ENCODE assay signal across 21 cellular contexts in the genomic region with DNA sequence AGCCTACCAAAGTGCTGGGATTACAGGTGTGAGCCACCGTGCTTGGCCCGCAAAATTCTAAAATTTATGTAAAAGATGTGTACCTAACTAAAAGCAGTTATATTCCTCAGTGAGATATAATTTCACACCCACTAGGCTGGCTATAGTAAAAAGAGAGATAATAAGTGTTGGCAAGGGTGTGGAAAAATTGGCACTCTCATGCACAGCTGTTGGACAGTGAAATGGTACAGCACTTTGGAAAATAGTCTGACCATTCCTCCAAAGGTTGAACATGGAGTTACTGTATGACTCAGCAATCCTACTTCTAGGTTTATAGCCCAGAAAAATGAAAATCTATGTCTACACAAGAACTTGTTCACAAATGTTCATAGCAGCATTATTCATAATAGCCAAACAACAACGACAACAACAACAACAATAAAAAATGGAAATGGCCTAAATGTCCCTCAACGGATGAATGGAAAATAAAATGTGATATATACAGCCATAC. TPM values are rescaled to one million over a fixed set of nuclear protein-coding genes. Genes with fewer than 3 reads are reported as not detected.
DNase-seq lines count a peak whose midpoint lies in the region; ATAC-seq, FAIRE-seq and TF ChIP-seq lines count a peak whose summit lies in the region.
"Had no signal": no experiment of that assay in that cellular context is flagged by ENCODE, and none has a peak within 500 bp of the region (broad histone marks: within the 10 kb centered on the region; RNA-seq: fewer than 3 reads in every experiment).

No MANE protein-coding gene starts in this region.

- in situ Hi-C loops in HepG2 (cut with HindIII; ENCODE audit: extremely low pct_ligation_motif_present, low pct_unique_long_range_greater_than_20kb): loop anchor here (25.0 kb wide), 2 partner anchors 411 to 636 kb away; partner anchors contain the start of genes NRM and PPP1R18

- no peaks in the 10 kb centered on the region for H3K79me2 ChIP-seq in HepG2 (ENCODE audit: insufficient read depth, low read length)

- intact Hi-C loops in HepG2 (cut with micrococcal nuclease; ENCODE audit: unreplicated experiment): no loop called here
- intact Hi-C loops in right lobe of liver (cut with DNase I): no loop called here

- H3K27ac ChIP-seq in HepG2 (ENCODE audit: extremely low read length, insufficient read depth, low read length) (no peak overlapping the region), right lobe of liver (no peak overlapping the region)
- H3K27ac ChIP-seq: 22Rv1, BLaER1 had no signal

- peak; percentile 28 for FAIRE-seq in HepG2 (lab: Jason Lieb, UNC)
- FAIRE-seq: GM12892, GM18507 had no signal

- TF ChIP-seq RAD21 in HepG2 (CRISPR knock-in tag; IDR thresholded peaks at IDR 0.05): no peak

- H3K4me1 ChIP-seq in HepG2 (ENCODE audit: insufficient read depth, low read length) (peaks cover 30% of the 10 kb centered on the region), right lobe of liver (no peaks in the 10 kb centered on the region)

- TF ChIP-seq EP300 in HepG2 (IDR thresholded peaks at IDR 0.05; ENCODE audit: low read depth in 2 of 2, low read length in 2 of 2) (no peak), HepG2 (CRISPR knock-in tag; IDR thresholded peaks at IDR 0.05; ENCODE audit: borderline replicate concordance) (no peak)

- no peaks in the 10 kb centered on the region for H4K20me1 ChIP-seq in HepG2 (ENCODE audit: insufficient read depth, low read length)
- H4K20me1 ChIP-seq: BLaER1 had no signal

- H3K36me3 ChIP-seq in HepG2 (replicated peaks in 1 of 2; ENCODE audit: control insufficient read depth in 1 of 2, insufficient read depth in 2 of 2, low read length in 2 of 2): no peaks in the 10 kb centered on the region
- H3K36me3 ChIP-seq in right lobe of liver: no peaks in the 10 kb centered on the region
- H3K36me3 ChIP-seq: BLaER1 had no signal

- H3K9ac ChIP-seq in HepG2 (ENCODE audit: insufficient read depth, low read depth, low read length): no peak overlapping the region
- H3K9ac ChIP-seq: BLaER1 had no signal

- BruUV-seq in HepG2 (replicated peaks; lab: Mats Ljungman, UMichigan): no TSS peak

- no peak for ATAC-seq in HepG2
- no peak for ATAC-seq in right lobe of liver

- TF ChIP-seq POLR2A in HepG2 (IDR thresholded peaks at IDR 0.05; ENCODE audit: insufficient read depth in 1 of 2, low read depth in 2 of 2, low read length in 2 of 2): no peak
- TF ChIP-seq POLR2A in right lobe of liver (IDR thresholded peaks at IDR 0.05): no peak

- CTCF ChIA-PET in HepG2 (lab: Yijun Ruan, JAX; ENCODE audit: low intra/inter-chr PET ratio, low total read pairs): no interaction called here

- H3K4me3 ChIP-seq in HepG2 (replicated peaks in 1 of 3; ENCODE audit: insufficient read depth in 1 of 3, low read depth in 2 of 3, low read length in 3 of 3) (no peak overlapping the region), right lobe of liver (no peak overlapping the region)
- H3K4me3 ChIP-seq: BLaER1 had no signal

- WGBS in HepG2 (ENCODE audit: low lambda C conversion rate): 64% methylated on average over 4 of the region's 4 CpGs
- WGBS in right lobe of liver (ENCODE audit: insufficient coverage, low coverage, low lambda C conversion rate, missing lambda C conversion rate): 93% methylated on average over 4 of the region's 4 CpGs

- TF ChIP-seq CTCF in HepG2 (CRISPR knock-in tag; IDR thresholded peaks at IDR 0.05) (no peak), right lobe of liver (IDR thresholded peaks at IDR 0.05) (no peak)

- H3K27me3 ChIP-seq in HepG2 (ENCODE audit: control insufficient read depth in 1 of 2, insufficient read depth in 2 of 2, low read length in 2 of 2): no peaks in the 10 kb centered on the region
- no peaks in the 10 kb centered on the region for H3K27me3 ChIP-seq in right lobe of liver
- H3K27me3 ChIP-seq: BLaER1 had no signal

- DNase-seq in HepG2 (ENCODE audit: low spot score) (no peak), right lobe of liver (no peak), fibroblast of peridontal ligament (ENCODE audit: extremely low read depth) (peak; percentile 8), mesenteric fat pad (ENCODE audit: low spot score) (no peak), NCI-H1417 (lab: John Stamatoyannopoulos, UW) (no peak)
- DNase-seq: CD4-positive, alpha-beta memory T cell; DMS153; DMS79; GDM1; GOT3; H7; KBM-7 had no signal

- no peak overlapping the region for H3K4me2 ChIP-seq in HepG2 (ENCODE audit: low read depth, low read length)
- H3K4me2 ChIP-seq: BLaER1 had no signal

- H3K9me3 ChIP-seq in HepG2 (ENCODE audit: low read length) (no peaks in the 10 kb centered on the region), right lobe of liver (no peaks in the 10 kb centered on the region)
- H3K9me3 ChIP-seq: BLaER1 had no signal

- H2AFZ ChIP-seq in HepG2 (ENCODE audit: low read length): no peak overlapping the region

- POLR2A ChIA-PET in HepG2 (lab: Yijun Ruan, JAX): no interaction called here

RNA-seq across cellular contexts. Expression of gene C6orf15, which starts 13.9 kb away (rescaled TPM):
- total RNA-seq in HepG2 (2016; rRNA removed; fragmentation: Illumina TruSeq; extraction: Trizol) (not detected in 2 replicates), right lobe of liver (not detected), mesenteric fat pad (not detected)
- total RNA-seq in HepG2 (2016; cell fraction: cytosol; rRNA removed; fragmentation: Illumina TruSeq; extraction: Trizol; ENCODE audit: low read depth): not detected in 2 replicates
- not detected in 2 replicates for total RNA-seq in HepG2 (2016; cell fraction: insoluble cytoplasmic fraction; rRNA removed; fragmentation: Illumina TruSeq; extraction: Trizol)
- total RNA-seq in HepG2 (2016; cell fraction: membrane; rRNA removed; fragmentation: Illumina TruSeq; extraction: Trizol): not detected in 2 replicates
- not detected in 2 replicates for total RNA-seq in HepG2 (2016; cell fraction: nucleus; rRNA removed; fragmentation: Illumina TruSeq; extraction: Trizol)
- not detected in 2 replicates for polyA plus RNA-seq in HepG2 (2011; rRNA removed)
- polyA plus RNA-seq in HepG2 (2011; cell fraction: cytosol; rRNA removed): not detected in 2 replicates
- not detected in 2 replicates for polyA plus RNA-seq in HepG2 (2011; cell fraction: nucleus; rRNA removed)
- not detected in 2 replicates for polyA plus RNA-seq in HepG2 (2012)
- polyA plus RNA-seq in HepG2 (2016; cell fraction: cytosol; fragmentation: Illumina TruSeq; extraction: Trizol; ENCODE audit: low read depth): not detected in 2 replicates
- not detected in 2 replicates for polyA plus RNA-seq in HepG2 (2016; cell fraction: insoluble cytoplasmic fraction; fragmentation: Illumina TruSeq; extraction: Trizol; ENCODE audit: low read depth)
- not detected in 2 replicates for polyA plus RNA-seq in HepG2 (2016; cell fraction: membrane; fragmentation: Illumina TruSeq; extraction: Trizol; ENCODE audit: low read depth)
- not detected in 2 replicates for polyA plus RNA-seq in HepG2 (2016; cell fraction: nucleus; fragmentation: Illumina TruSeq; extraction: Trizol; ENCODE audit: insufficient read depth, low read depth)
- not detected in 2 replicates for polyA minus RNA-seq in HepG2 (2011; rRNA and poly(A)+ RNA removed; ENCODE audit: low replicate concordance)
- polyA minus RNA-seq in HepG2 (2011; cell fraction: cytosol; rRNA and poly(A)+ RNA removed): not detected in 2 replicates
- not detected in 2 replicates for polyA minus RNA-seq in HepG2 (2011; cell fraction: nucleus; rRNA and poly(A)+ RNA removed)
- total RNA-seq: A673; CD4-positive, alpha-beta memory T cell; Daoy; H7 had no signal
- polyA plus RNA-seq: AG04450; CD14-positive monocyte; CD4-positive, alpha-beta memory T cell had no signal

RNA-seq across cellular contexts. Expression of gene PSORS1C1, which starts 16.1 kb away (rescaled TPM):
- 0.02 TPM in 1 of 2 replicates, not detected in the other for total RNA-seq in HepG2 (2016; rRNA removed; fragmentation: Illumina TruSeq; extraction: Trizol)
- not detected in 2 replicates for total RNA-seq in HepG2 (2016; cell fraction: cytosol; rRNA removed; fragmentation: Illumina TruSeq; extraction: Trizol; ENCODE audit: low read depth)
- not detected in 2 replicates for total RNA-seq in HepG2 (2016; cell fraction: insoluble cytoplasmic fraction; rRNA removed; fragmentation: Illumina TruSeq; extraction: Trizol)
- not detected in 2 replicates for total RNA-seq in HepG2 (2016; cell fraction: membrane; rRNA removed; fragmentation: Illumina TruSeq; extraction: Trizol)
- total RNA-seq in HepG2 (2016; cell fraction: nucleus; rRNA removed; fragmentation: Illumina TruSeq; extraction: Trizol): not detected in 2 replicates
- 0.01 and 0.24 TPM in 2 replicates for polyA plus RNA-seq in HepG2 (2011; rRNA removed)
- polyA plus RNA-seq in HepG2 (2011; cell fraction: cytosol; rRNA removed): not detected in 2 replicates
- 0.12 and 0.23 TPM in 2 replicates for polyA plus RNA-seq in HepG2 (2011; cell fraction: nucleus; rRNA removed)
- polyA plus RNA-seq in HepG2 (2012): not detected in 2 replicates
- polyA plus RNA-seq in HepG2 (2016; cell fraction: cytosol; fragmentation: Illumina TruSeq; extraction: Trizol; ENCODE audit: low read depth): not detected in 2 replicates
- polyA plus RNA-seq in HepG2 (2016; cell fraction: insoluble cytoplasmic fraction; fragmentation: Illumina TruSeq; extraction: Trizol; ENCODE audit: low read depth): not detected in 2 replicates
- polyA plus RNA-seq in HepG2 (2016; cell fraction: membrane; fragmentation: Illumina TruSeq; extraction: Trizol; ENCODE audit: low read depth): not detected in 2 replicates
- not detected in 2 replicates for polyA plus RNA-seq in HepG2 (2016; cell fraction: nucleus; fragmentation: Illumina TruSeq; extraction: Trizol; ENCODE audit: insufficient read depth, low read depth)
- 13.6 TPM in 1 of 2 replicates, not detected in the other for polyA minus RNA-seq in HepG2 (2011; rRNA and poly(A)+ RNA removed; ENCODE audit: low replicate concordance)
- polyA minus RNA-seq in HepG2 (2011; cell fraction: cytosol; rRNA and poly(A)+ RNA removed): not detected in 2 replicates
- 0.13 and 0.25 TPM in 2 replicates for polyA minus RNA-seq in HepG2 (2011; cell fraction: nucleus; rRNA and poly(A)+ RNA removed)
- total RNA-seq in right lobe of liver: under 1 TPM in 2 of 6 experiments, not detected in 4; 0.07 to 0.42 TPM
- 0.45 TPM for total RNA-seq in mesenteric fat pad
- total RNA-seq: A673; CD4-positive, alpha-beta memory T cell had no signal
- polyA plus RNA-seq: CD14-positive monocyte had no signal

RNA-seq across cellular contexts. Expression of gene CDSN, which starts 21.8 kb away (rescaled TPM):
- total RNA-seq in HepG2 (2016; rRNA removed; fragmentation: Illumina TruSeq; extraction: Trizol): not detected in 2 replicates
- not detected in 2 replicates for total RNA-seq in HepG2 (2016; cell fraction: cytosol; rRNA removed; fragmentation: Illumina TruSeq; extraction: Trizol; ENCODE audit: low read depth)
- total RNA-seq in HepG2 (2016; cell fraction: insoluble cytoplasmic fraction; rRNA removed; fragmentation: Illumina TruSeq; extraction: Trizol): not detected in 2 replicates
- total RNA-seq in HepG2 (2016; cell fraction: membrane; rRNA removed; fragmentation: Illumina TruSeq; extraction: Trizol): not detected in 2 replicates
- total RNA-seq in HepG2 (2016; cell fraction: nucleus; rRNA removed; fragmentation: Illumina TruSeq; extraction: Trizol): not detected in 2 replicates
- not detected in 2 replicates for polyA plus RNA-seq in HepG2 (2011; rRNA removed)
- polyA plus RNA-seq in HepG2 (2011; cell fraction: cytosol; rRNA removed): not detected in 2 replicates
- polyA plus RNA-seq in HepG2 (2011; cell fraction: nucleus; rRNA removed): not detected in 2 replicates
- not detected in 2 replicates for polyA plus RNA-seq in HepG2 (2012)
- not detected in 2 replicates for polyA plus RNA-seq in HepG2 (2016; cell fraction: cytosol; fragmentation: Illumina TruSeq; extraction: Trizol; ENCODE audit: low read depth)
- not detected in 2 replicates for polyA plus RNA-seq in HepG2 (2016; cell fraction: insoluble cytoplasmic fraction; fragmentation: Illumina TruSeq; extraction: Trizol; ENCODE audit: low read depth)
- not detected in 2 replicates for polyA plus RNA-seq in HepG2 (2016; cell fraction: membrane; fragmentation: Illumina TruSeq; extraction: Trizol; ENCODE audit: low read depth)
- not detected in 2 replicates for polyA plus RNA-seq in HepG2 (2016; cell fraction: nucleus; fragmentation: Illumina TruSeq; extraction: Trizol; ENCODE audit: insufficient read depth, low read depth)
- 0.07 TPM in 1 of 2 replicates, not detected in the other for polyA minus RNA-seq in HepG2 (2011; rRNA and poly(A)+ RNA removed; ENCODE audit: low replicate concordance)
- polyA minus RNA-seq in HepG2 (2011; cell fraction: cytosol; rRNA and poly(A)+ RNA removed): not detected in 2 replicates
- polyA minus RNA-seq in HepG2 (2011; cell fraction: nucleus; rRNA and poly(A)+ RNA removed): not detected in 2 replicates
- not detected for total RNA-seq in right lobe of liver
- total RNA-seq in mesenteric fat pad: not detected
- total RNA-seq: A673; CD4-positive, alpha-beta memory T cell; Daoy; H7 had no signal
- polyA plus RNA-seq: AG04450; CD14-positive monocyte; CD4-positive, alpha-beta memory T cell had no signal

RNA-seq across cellular contexts. Expression of gene PSORS1C2, which starts 40.4 kb away (rescaled TPM):
- total RNA-seq in HepG2 (2016; rRNA removed; fragmentation: Illumina TruSeq; extraction: Trizol) (not detected in 2 replicates), right lobe of liver (not detected), mesenteric fat pad (not detected)
- total RNA-seq in HepG2 (2016; cell fraction: cytosol; rRNA removed; fragmentation: Illumina TruSeq; extraction: Trizol; ENCODE audit: low read depth): not detected in 2 replicates
- not detected in 2 replicates for total RNA-seq in HepG2 (2016; cell fraction: insoluble cytoplasmic fraction; rRNA removed; fragmentation: Illumina TruSeq; extraction: Trizol)
- total RNA-seq in HepG2 (2016; cell fraction: membrane; rRNA removed; fragmentation: Illumina TruSeq; extraction: Trizol): not detected in 2 replicates
- not detected in 2 replicates for total RNA-seq in HepG2 (2016; cell fraction: nucleus; rRNA removed; fragmentation: Illumina TruSeq; extraction: Trizol)
- polyA plus RNA-seq in HepG2 (2011; rRNA removed): not detected in 2 replicates
- not detected in 2 replicates for polyA plus RNA-seq in HepG2 (2011; cell fraction: cytosol; rRNA removed)
- not detected in 2 replicates for polyA plus RNA-seq in HepG2 (2011; cell fraction: nucleus; rRNA removed)
- polyA plus RNA-seq in HepG2 (2012): not detected in 2 replicates
- polyA plus RNA-seq in HepG2 (2016; cell fraction: cytosol; fragmentation: Illumina TruSeq; extraction: Trizol; ENCODE audit: low read depth): not detected in 2 replicates
- not detected in 2 replicates for polyA plus RNA-seq in HepG2 (2016; cell fraction: insoluble cytoplasmic fraction; fragmentation: Illumina TruSeq; extraction: Trizol; ENCODE audit: low read depth)
- not detected in 2 replicates for polyA plus RNA-seq in HepG2 (2016; cell fraction: membrane; fragmentation: Illumina TruSeq; extraction: Trizol; ENCODE audit: low read depth)
- not detected in 2 replicates for polyA plus RNA-seq in HepG2 (2016; cell fraction: nucleus; fragmentation: Illumina TruSeq; extraction: Trizol; ENCODE audit: insufficient read depth, low read depth)
- not detected in 2 replicates for polyA minus RNA-seq in HepG2 (2011; rRNA and poly(A)+ RNA removed; ENCODE audit: low replicate concordance)
- not detected in 2 replicates for polyA minus RNA-seq in HepG2 (2011; cell fraction: cytosol; rRNA and poly(A)+ RNA removed)
- polyA minus RNA-seq in HepG2 (2011; cell fraction: nucleus; rRNA and poly(A)+ RNA removed): not detected in 2 replicates
- total RNA-seq: A673; CD4-positive, alpha-beta memory T cell; Daoy; HT-29 had no signal
- polyA plus RNA-seq: AG04450; CD14-positive monocyte; CD4-positive, alpha-beta memory T cell had no signal

RNA-seq across cellular contexts. Expression of gene CCHCR1, which starts 59.1 kb away (rescaled TPM):
- total RNA-seq in HepG2 (2016; rRNA removed; fragmentation: Illumina TruSeq; extraction: Trizol) (20.2 and 28.2 TPM in 2 replicates), right lobe of liver (1 to 10 TPM; 6.0 to 9.1 (median 8.0) TPM), mesenteric fat pad (8.4 TPM)
- 5.6 and 7.6 TPM in 2 replicates for total RNA-seq in HepG2 (2016; cell fraction: cytosol; rRNA removed; fragmentation: Illumina TruSeq; extraction: Trizol; ENCODE audit: low read depth)
- total RNA-seq in HepG2 (2016; cell fraction: insoluble cytoplasmic fraction; rRNA removed; fragmentation: Illumina TruSeq; extraction: Trizol): 19.0 and 29.4 TPM in 2 replicates
- 10.6 and 11.4 TPM in 2 replicates for total RNA-seq in HepG2 (2016; cell fraction: membrane; rRNA removed; fragmentation: Illumina TruSeq; extraction: Trizol)
- 20.5 and 26.7 TPM in 2 replicates for total RNA-seq in HepG2 (2016; cell fraction: nucleus; rRNA removed; fragmentation: Illumina TruSeq; extraction: Trizol)
- polyA plus RNA-seq in HepG2 (2011; rRNA removed): 14.6 and 17.2 TPM in 2 replicates
- polyA plus RNA-seq in HepG2 (2011; cell fraction: cytosol; rRNA removed): 8.4 and 14.3 TPM in 2 replicates
- polyA plus RNA-seq in HepG2 (2011; cell fraction: nucleus; rRNA removed): 49.5 and 64.7 TPM in 2 replicates
- 12.0 and 18.0 TPM in 2 replicates for polyA plus RNA-seq in HepG2 (2012)
- 2.7 and 2.8 TPM in 2 replicates for polyA plus RNA-seq in HepG2 (2016; cell fraction: cytosol; fragmentation: Illumina TruSeq; extraction: Trizol; ENCODE audit: low read depth)
- polyA plus RNA-seq in HepG2 (2016; cell fraction: insoluble cytoplasmic fraction; fragmentation: Illumina TruSeq; extraction: Trizol; ENCODE audit: low read depth): 16.4 and 20.5 TPM in 2 replicates
- 7.8 and 8.1 TPM in 2 replicates for polyA plus RNA-seq in HepG2 (2016; cell fraction: membrane; fragmentation: Illumina TruSeq; extraction: Trizol; ENCODE audit: low read depth)
- polyA plus RNA-seq in HepG2 (2016; cell fraction: nucleus; fragmentation: Illumina TruSeq; extraction: Trizol; ENCODE audit: insufficient read depth, low read depth): 72.2 and 76.1 TPM in 2 replicates
- 12.4 and 20.4 TPM in 2 replicates for polyA minus RNA-seq in HepG2 (2011; rRNA and poly(A)+ RNA removed; ENCODE audit: low replicate concordance)
- 3.7 and 6.5 TPM in 2 replicates for polyA minus RNA-seq in HepG2 (2011; cell fraction: cytosol; rRNA and poly(A)+ RNA removed)
- 19.4 and 23.5 TPM in 2 replicates for polyA minus RNA-seq in HepG2 (2011; cell fraction: nucleus; rRNA and poly(A)+ RNA removed)
